Comparison of ENCODE assay signal across 15 cellular contexts in genomic region chr17:74870512-74870911, GRCh38. TPM values are rescaled to one million over a fixed set of nuclear protein-coding genes. Genes with fewer than 3 reads are reported as not detected.
DNase-seq lines count a peak whose midpoint lies in the region; ATAC-seq and TF ChIP-seq lines count a peak whose summit lies in the region.
"Had no signal": no experiment of that assay in that cellular context is flagged by ENCODE, and none has a peak within 500 bp of the region (broad histone marks: within the 10 kb centered on the region; RNA-seq: fewer than 3 reads in every experiment).

No MANE protein-coding gene starts in this region.

- TF ChIP-seq CTCF in MCF 10A (IDR thresholded peaks at IDR 0.05; ENCODE audit: unreplicated experiment) (no peak), breast epithelium (IDR thresholded peaks at IDR 0.05) (no peak), adrenal gland (IDR thresholded peaks at IDR 0.05) (no peak), sigmoid colon (IDR thresholded peaks at IDR 0.05) (no peak)

- H3K27me3 Mint-ChIP-seq in MCF 10A (ENCODE audit: insufficient read depth, unreplicated experiment): no peaks in the 10 kb centered on the region
- H3K27me3 Mint-ChIP-seq: activated CD4-positive, alpha-beta T cell treated with anti-CD3 and anti-CD28 coated beads, Interleukin-2, amount 10 ng/mL, durations not matched to agents 7 days and 5 days had no signal

- no peaks in the 10 kb centered on the region for H3K9me3 Mint-ChIP-seq in MCF 10A (ENCODE audit: unreplicated experiment)
- H3K9me3 Mint-ChIP-seq: activated CD4-positive, alpha-beta T cell treated with anti-CD3 and anti-CD28 coated beads, Interleukin-2, amount 10 ng/mL, durations not matched to agents 7 days and 5 days; T-helper 2 cell treated with Interferon-gamma antibody and Interleukin-4, amounts not matched to agents 5 μg/mL and 100 μg/mL, for 36 hours had no signal

- peaks cover 22% of the 10 kb centered on the region for H3K4me1 Mint-ChIP-seq in MCF 10A (ENCODE audit: insufficient read depth, unreplicated experiment)

- no peaks in the 10 kb centered on the region for H3K27me3 ChIP-seq in breast epithelium
- H3K27me3 ChIP-seq in adrenal gland: no peaks in the 10 kb centered on the region
- no peaks in the 10 kb centered on the region for H3K27me3 ChIP-seq in sigmoid colon

- TF ChIP-seq POLR2A in breast epithelium (IDR thresholded peaks at IDR 0.05) (no peak), adrenal gland (IDR thresholded peaks at IDR 0.05) (peak in 1 of 2 donors; percentile 49), sigmoid colon (IDR thresholded peaks at IDR 0.05) (no peak)

- H3K36me3 Mint-ChIP-seq in MCF 10A (ENCODE audit: insufficient read depth, unreplicated experiment): peaks cover 29% of the 10 kb centered on the region

- CTCF ChIA-PET in MCF 10A (lab: Yijun Ruan, JAX): interaction anchor here (1.4 to 1.5 kb wide), 2 partner anchors 79 to 90 kb away, joined by 3 to 7 read pairs; no protein-coding TSS in a partner anchor

- peaks cover 0 to 5% of the 10 kb centered on the region in 2 donors for H3K4me1 ChIP-seq in breast epithelium
- H3K4me1 ChIP-seq in adrenal gland (replicated peaks in 1 of 2): peaks cover 47 to 49% of the 10 kb centered on the region in 2 donors
- peaks cover 0 to 20% (median 13%) of the 10 kb centered on the region in 4 donors for H3K4me1 ChIP-seq in sigmoid colon

- POLR2A ChIA-PET in MCF 10A (lab: Yijun Ruan, JAX): no interaction called here

- no peak overlapping the region for H3K27ac Mint-ChIP-seq in MCF 10A (ENCODE audit: low read depth, unreplicated experiment)
- H3K27ac Mint-ChIP-seq: activated CD4-positive, alpha-beta T cell treated with anti-CD3 and anti-CD28 coated beads, Interleukin-2, amount 10 ng/mL, durations not matched to agents 7 days and 5 days; T-helper 2 cell treated with Interferon-gamma antibody and Interleukin-4, amounts not matched to agents 5 μg/mL and 100 μg/mL, for 36 hours had no signal

- no peak overlapping the region for H3K27ac ChIP-seq in breast epithelium
- peak overlapping the region in 4 of 5 donors; percentile 43 to 94 (median 73) for H3K27ac ChIP-seq in adrenal gland
- no peak overlapping the region for H3K27ac ChIP-seq in sigmoid colon
- H3K27ac ChIP-seq: neutrophil had no signal

- H3K4me3 ChIP-seq in breast epithelium (no peak overlapping the region), adrenal gland (peak overlapping the region in 1 of 4 donors; percentile 68), sigmoid colon (no peak overlapping the region)

- H3K36me3 ChIP-seq in breast epithelium: no peaks in the 10 kb centered on the region
- H3K36me3 ChIP-seq in adrenal gland (replicated peaks in 1 of 2): no peaks in the 10 kb centered on the region
- no peaks in the 10 kb centered on the region for H3K36me3 ChIP-seq in sigmoid colon
- H3K36me3 ChIP-seq: neutrophil had no signal

- H3K4me3 Mint-ChIP-seq in MCF 10A (ENCODE audit: unreplicated experiment): no peak overlapping the region

- no TSS peak for BruUV-seq in MCF 10A (replicated peaks; lab: Mats Ljungman, UMichigan)

- ATAC-seq in HG02642 (IDR thresholded peaks at IDR 0.05; ENCODE audit: poor library complexity, unreplicated experiment): no peak
- ATAC-seq: GM12878 had no signal

- intact Hi-C loops in MCF 10A (cut with micrococcal nuclease) (loop anchor here (5.0 kb wide), 1 partner anchor 332 kb away; no protein-coding TSS in a partner anchor), breast epithelium (cut with DNase I; ENCODE audit: low total_unique reads) (loop anchor here (2.0 kb wide), 1 partner anchor 122 kb away; the partner anchor contains the start of gene NHERF1), adrenal gland (cut with DNase I) (no loop called here), sigmoid colon (cut with DNase I) (loop anchor here (5.0 kb wide), 1 partner anchor 93 kb away; the partner anchor contains the start of gene NAT9)

- DNase-seq in MCF 10A (ENCODE audit: unreplicated experiment): peak; percentile 46
- DNase-seq in breast epithelium (ENCODE audit: low spot score in 2 of 2): no peak
- DNase-seq in adrenal gland: peak; percentile 91 to 97 (median 97)
- DNase-seq in kidney glomerular epithelial cell (lab: John Stamatoyannopoulos, UW): peak; percentile 17
- no peak for DNase-seq in sigmoid colon
- DNase-seq in DMS79 treated with DMSO at 0.1 percent for 48 hours (lab: John Stamatoyannopoulos, UW): no peak
- no peak for DNase-seq in stimulated activated CD4-positive, alpha-beta T cell treated with anti-CD3 and anti-CD28 coated beads, Interleukin-2, amount 100 ng/mL, for 48 hours
- DNase-seq: activated CD4-positive, alpha-beta T cell treated with anti-CD3 and anti-CD28 coated beads, Interleukin-2, amount 10 ng/mL, durations not matched to agents 7 days and 5 days; central memory CD4-positive, alpha-beta T cell; NCI-H1092 treated with DMSO at 0.1 percent for 48 hours had no signal

- 28 to 49% (median 42%) methylated on average over 3 of the region's 3 CpGs for WGBS in adrenal gland, 4 donors
- WGBS in sigmoid colon, 2 donors: 89 to 92% methylated on average over 3 of the region's 3 CpGs

- H3K9me3 ChIP-seq in breast epithelium (no peaks in the 10 kb centered on the region), adrenal gland (replicated peaks in 1 of 3) (no peaks in the 10 kb centered on the region), sigmoid colon (no peaks in the 10 kb centered on the region)
- H3K9me3 ChIP-seq: neutrophil had no signal

- TF ChIP-seq EP300 in sigmoid colon (IDR thresholded peaks at IDR 0.05): no peak

RNA-seq across cellular contexts. Expression of gene FDXR, which starts 2.3 kb away (rescaled TPM):
- total RNA-seq in MCF 10A (2022) (25.0 and 29.7 TPM in 2 replicates), breast epithelium (1 to 10 TPM; 7.3 to 9.3 (median 8.8) TPM), adrenal gland (100 to 1,000 TPM; 314 to 693 (median 494) TPM), sigmoid colon (1 to 10 TPM; 3.0 to 8.6 (median 7.1) TPM)
- polyA plus RNA-seq in adrenal gland (100 to 1,000 TPM; 159 to 405 (median 254) TPM), sigmoid colon (10 to 100 TPM; 10.8 to 26.9 (median 14.6) TPM)

RNA-seq across cellular contexts. Expression of gene GRIN2C, which starts 10.8 kb away (rescaled TPM):
- total RNA-seq in MCF 10A (2022) (0.12 and 0.28 TPM in 2 replicates), breast epithelium (under 1 TPM in 1 of 3 donors, not detected in 2; 0.48 TPM), adrenal gland (10 to 100 TPM in 1 of 8 donors, 1 to 10 TPM in 6, under 1 TPM in 1; 0.42 to 16.4 (median 2.9) TPM), sigmoid colon (under 1 TPM in 1 of 4 donors, not detected in 3; 0.49 TPM)
- polyA plus RNA-seq in adrenal gland (1 to 10 TPM in 2 of 3 donors, under 1 TPM in 1; 0.70 to 6.1 (median 3.2) TPM), sigmoid colon (under 1 TPM in 1 of 3 donors, not detected in 2; 0.22 TPM)

RNA-seq across cellular contexts. Expression of gene FADS6, which starts 22.9 kb away (rescaled TPM):
- total RNA-seq in MCF 10A (2022) (not detected in 2 replicates), breast epithelium (under 1 TPM in 2 of 3 donors, not detected in 1; 0.33 to 0.80 TPM), adrenal gland (10 to 100 TPM in 4 of 8 donors, 1 to 10 TPM in 4; 1.7 to 12.4 (median 8.7) TPM), sigmoid colon (not detected)
- polyA plus RNA-seq in adrenal gland (1 to 10 TPM in 2 of 3 donors, under 1 TPM in 1; 0.92 to 5.1 (median 2.9) TPM), sigmoid colon (1 to 10 TPM in 2 of 3 donors, under 1 TPM in 1; 0.06 to 1.8 (median 1.6) TPM)
- total RNA-seq: activated CD4-positive, alpha-beta T cell treated with anti-CD3 and anti-CD28 coated beads, Interleukin-2, amount 10 ng/mL, durations not matched to agents 7 days and 5 days; GM12878; lung microvascular endothelial cell had no signal
- polyA plus RNA-seq: GM12878 had no signal

RNA-seq across cellular contexts. Expression of gene USH1G, which starts 52.5 kb away (rescaled TPM):
- total RNA-seq in MCF 10A (2022) (not detected in 2 replicates), breast epithelium (not detected), adrenal gland (1 to 10 TPM in 6 of 8 donors, under 1 TPM in 2; 0.42 to 2.3 (median 1.3) TPM), sigmoid colon (not detected)
- polyA plus RNA-seq in adrenal gland (under 1 TPM; 0.40 to 0.72 (median 0.40) TPM), sigmoid colon (under 1 TPM in 1 of 3 donors, not detected in 2; 0.09 TPM)
- total RNA-seq: activated CD4-positive, alpha-beta T cell treated with anti-CD3 and anti-CD28 coated beads, Interleukin-2, amount 10 ng/mL, durations not matched to agents 7 days and 5 days; lung microvascular endothelial cell had no signal

RNA-seq across cellular contexts. Expression of gene OTOP2, which starts 53.6 kb away (rescaled TPM):
- total RNA-seq in MCF 10A (2022): not detected in 2 replicates
- total RNA-seq in breast epithelium: under 1 TPM in 1 of 3 donors, not detected in 2; 0.33 TPM
- not detected for total RNA-seq in adrenal gland
- under 1 TPM in 1 of 3 donors, not detected in 2; 0.03 TPM for polyA plus RNA-seq in adrenal gland
- under 1 TPM in 2 of 4 donors, not detected in 2; 0.36 to 0.55 TPM for total RNA-seq in sigmoid colon
- polyA plus RNA-seq in sigmoid colon: 10 to 100 TPM in 1 of 3 donors, 1 to 10 TPM in 2; 4.8 to 21.0 (median 9.5) TPM
- total RNA-seq: activated CD4-positive, alpha-beta T cell treated with anti-CD3 and anti-CD28 coated beads, Interleukin-2, amount 10 ng/mL, durations not matched to agents 7 days and 5 days; GM12878; lung microvascular endothelial cell had no signal
- polyA plus RNA-seq: GM12878 had no signal

Comparison
In these comparisons a context has a peak if more than half of its experiments do, and no peak if none do; other contexts are left out.
1. DNase-seq: peak in MCF 10A (single experiment), adrenal gland (7 of 7) and kidney glomerular epithelial cell (single experiment); none in breast epithelium (0 of 2), sigmoid colon (single experiment), DMS79 treated with DMSO at 0.1 percent for 48 hours (single experiment) and stimulated activated CD4-positive, alpha-beta T cell treated with anti-CD3 and anti-CD28 coated beads, Interleukin-2, amount 100 ng/mL, for 48 hours (0 of 2).
2. H3K27ac ChIP-seq: peak in adrenal gland (4 of 5); none in breast epithelium (0 of 2) and sigmoid colon (0 of 4).
3. RNA of gene FDXR, which starts 2.3 kb away (total RNA-seq): 314 to 693 TPM in adrenal gland; 25.0 to 29.7 TPM in MCF 10A, 7.3 to 9.3 TPM in breast epithelium and 3.0 to 8.6 TPM in sigmoid colon; every median in the first group is over 10 times any median in the second.
4. intact Hi-C loops: an anchor here in MCF 10A (5.0 kb wide), breast epithelium (2.0 kb wide) and sigmoid colon (5.0 kb wide); none called in adrenal gland.